Comparison of ENCODE assay signal across 26 cellular contexts in the genomic region with DNA sequence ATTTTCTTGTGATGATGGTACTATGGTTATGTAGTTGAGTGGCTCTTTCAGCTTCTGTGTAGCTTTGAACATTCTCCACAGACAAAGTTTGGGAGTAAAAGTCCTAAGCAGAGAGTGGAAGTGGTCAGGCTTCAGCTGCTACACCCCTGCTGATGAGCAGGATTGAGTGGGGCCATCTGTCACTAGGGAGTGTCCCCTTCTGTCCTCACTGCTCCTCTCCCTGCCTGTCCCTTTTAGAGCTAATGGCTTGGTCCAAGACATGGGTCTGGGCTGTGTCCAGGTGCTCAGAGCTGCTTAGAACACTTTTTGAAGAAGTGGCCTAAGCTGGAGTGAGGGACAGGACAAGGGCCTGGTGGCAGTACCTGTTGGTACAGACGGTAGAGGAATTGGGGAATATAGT. TPM values are rescaled to one million over a fixed set of nuclear protein-coding genes. Genes with fewer than 3 reads are reported as not detected.
DNase-seq lines count a peak whose midpoint lies in the region; ATAC-seq and TF ChIP-seq lines count a peak whose summit lies in the region.
"Had no signal": no experiment of that assay in that cellular context is flagged by ENCODE, and none has a peak within 500 bp of the region (broad histone marks: within the 10 kb centered on the region; RNA-seq: fewer than 3 reads in every experiment).

No MANE protein-coding gene starts in this region.

- TF ChIP-seq CTCF in lower lobe of right lung (IDR thresholded peaks at IDR 0.05), result no peak
- no peak for TF ChIP-seq CTCF in upper lobe of left lung (IDR thresholded peaks at IDR 0.05)

- no peak for TF ChIP-seq POLR2A in upper lobe of left lung (IDR thresholded peaks at IDR 0.05)

- intact Hi-C loops in cardiac septum (cut with DNase I), result no loop called here
- intact Hi-C loops in Right ventricle myocardium superior (cut with DNase I), result no loop called here
- intact Hi-C loops in lower lobe of right lung (cut with DNase I), result no loop called here

- H3K4me1 ChIP-seq in duodenal mucosa (ENCODE audit: control insufficient read depth in 1 of 2, insufficient read depth in 2 of 2, low read length in 2 of 2), result peaks cover 41 to 46% of the 10 kb centered on the region in 2 donors
- peaks cover 20% of the 10 kb centered on the region for H3K4me1 ChIP-seq in lower lobe of right lung
- peaks cover 18 to 26% (median 23%) of the 10 kb centered on the region in 4 donors for H3K4me1 ChIP-seq in upper lobe of left lung
- H3K4me1 ChIP-seq: BE2C had no signal

- DNase-seq in cardiac septum (ENCODE audit: low spot score) (peak; percentile 10), Right ventricle myocardium superior (no peak), lower lobe of right lung (no peak), upper lobe of left lung (no peak), NCI-H2081 treated with DMSO at 0.1 percent for 48 hours (lab: John Stamatoyannopoulos, UW) (no peak), DMS114 treated with DMSO at 0.1 percent for 48 hours (lab: John Stamatoyannopoulos, UW; ENCODE audit: unreplicated experiment) (no peak)
- DNase-seq in activated naive CD4-positive, alpha-beta T cell (lab: John Stamatoyannopoulos, UW), result no peak
- DNase-seq: activated CD4-positive, alpha-beta T cell treated with anti-CD3 and anti-CD28 coated beads for 36 hours; activated naive CD4-positive, alpha-beta T cell treated with anti-CD3 and anti-CD28 coated beads, Interleukin-2, amount 50 U/mL, for 16 hours; aorta; BE2C; central memory CD4-positive, alpha-beta T cell; DND-41; effector memory CD4-positive, alpha-beta T cell; KG1; NCI-H1694; NCI-H2171 treated with DMSO at 0.1 percent for 48 hours; NCI-H748 treated with DMSO at 0.1 percent for 48 hours; psoas muscle; SIG-M5; stimulated activated CD4-positive, alpha-beta T cell treated with anti-CD3 and anti-CD28 coated beads, Interleukin-2, amount 100 ng/mL, for 48 hours; stimulated activated naive CD4-positive, alpha-beta T cell; tibial artery had no signal

- ATAC-seq in Right ventricle myocardium superior (ENCODE audit: poor library complexity), result no peak
- ATAC-seq in lower lobe of right lung, result no peak
- ATAC-seq in upper lobe of left lung (ENCODE audit: low FRiP score in 2 of 2), result no peak
- ATAC-seq: activated CD4-positive, alpha-beta T cell treated with anti-CD3 and anti-CD28 coated beads for 36 hours had no signal

- H3K27ac ChIP-seq in duodenal mucosa (ENCODE audit: low read depth, low read length), result peak overlapping the region; percentile 34
- H3K27ac ChIP-seq in lower lobe of right lung, result peak overlapping the region; percentile 39
- peak overlapping the region; percentile 28 to 80 (median 52) for H3K27ac ChIP-seq in upper lobe of left lung
- H3K27ac ChIP-seq: neutrophil, psoas muscle, tibial artery had no signal

- H3K9ac ChIP-seq in duodenal mucosa (ENCODE audit: low read depth in 1 of 2, low read length in 2 of 2), result no peak overlapping the region

- no peak for TF ChIP-seq EP300 in upper lobe of left lung (IDR thresholded peaks at IDR 0.05)

- H3K9me3 ChIP-seq in duodenal mucosa (ENCODE audit: control insufficient read depth in 1 of 2, low read length in 2 of 2) (no peaks in the 10 kb centered on the region), lower lobe of right lung (no peaks in the 10 kb centered on the region), upper lobe of left lung (no peaks in the 10 kb centered on the region)
- H3K9me3 ChIP-seq: BE2C, mucosa of descending colon, neutrophil, psoas muscle, tibial artery had no signal

- H3K4me3 ChIP-seq in duodenal mucosa (ENCODE audit: low read depth in 1 of 2, low read length in 2 of 2), result no peak overlapping the region
- H3K4me3 ChIP-seq in lower lobe of right lung, result no peak overlapping the region
- H3K4me3 ChIP-seq in upper lobe of left lung, result no peak overlapping the region
- H3K4me3 ChIP-seq: mucosa of descending colon, psoas muscle, tibial artery had no signal

- H3K27me3 ChIP-seq in duodenal mucosa (ENCODE audit: control insufficient read depth in 1 of 2, insufficient read depth in 2 of 2, low read length in 2 of 2) (no peaks in the 10 kb centered on the region), lower lobe of right lung (ENCODE audit: low read depth) (no peaks in the 10 kb centered on the region), upper lobe of left lung (no peaks in the 10 kb centered on the region)
- H3K27me3 ChIP-seq: BE2C, neutrophil, tibial artery had no signal

- 69 to 75% methylated on average over 1 of the region's 1 CpG for WGBS in upper lobe of left lung, 2 donors

- H3K36me3 ChIP-seq in duodenal mucosa (ENCODE audit: control insufficient read depth in 1 of 2, insufficient read depth in 2 of 2, low read length in 2 of 2), result peaks cover 0 to 3% of the 10 kb centered on the region in 2 donors
- no peaks in the 10 kb centered on the region for H3K36me3 ChIP-seq in lower lobe of right lung
- peaks cover 0 to 18% (median 2%) of the 10 kb centered on the region in 4 donors for H3K36me3 ChIP-seq in upper lobe of left lung
- H3K36me3 ChIP-seq: BE2C, neutrophil, tibial artery had no signal

RNA-seq across cellular contexts. Expression of a gene that starts 15.1 kb away (rescaled TPM):
- total RNA-seq in cardiac septum, result 658 TPM
- total RNA-seq in Right ventricle myocardium superior, result 966 TPM
- 41.3 TPM for total RNA-seq in lower lobe of right lung
- total RNA-seq in upper lobe of left lung, result 10 to 100 TPM; 22.0 to 54.3 (median 30.4) TPM

Comparison
In these comparisons a context has a peak if more than half of its experiments do, and no peak if none do; other contexts are left out.
1. RNA of a gene that starts 15.1 kb away (total RNA-seq): 966 TPM in Right ventricle myocardium superior (single experiment) and 658 TPM in cardiac septum (single experiment); 41.3 TPM in lower lobe of right lung (single experiment) and 22.0 to 54.3 TPM in upper lobe of left lung; every median in the first group is over 10 times any median in the second.
2. Peak in every context shown above with its lines, with median percentiles within 50 percentile points of each other: H3K27ac ChIP-seq.